ENCODE assay signal across 18 cellular contexts in the genomic region with DNA sequence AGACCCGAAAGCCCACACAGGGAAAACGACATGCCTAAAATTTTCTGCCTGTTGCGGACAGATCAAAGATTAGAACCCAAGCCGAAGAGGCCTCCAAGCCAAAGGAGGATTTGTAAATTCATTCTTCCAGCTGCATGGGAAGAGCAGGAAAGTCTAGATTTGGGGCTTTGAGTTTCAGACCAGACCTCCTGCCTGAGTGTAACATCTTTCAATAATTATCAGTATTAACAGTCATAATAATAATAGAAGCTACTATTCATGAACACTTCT. TPM values are rescaled to one million over a fixed set of nuclear protein-coding genes. Genes with fewer than 3 reads are reported as not detected.
DNase-seq lines count a peak whose midpoint lies in the region; ATAC-seq and TF ChIP-seq lines count a peak whose summit lies in the region.
"Had no signal": no experiment of that assay in that cellular context is flagged by ENCODE, and none has a peak within 500 bp of the region (broad histone marks: within the 10 kb centered on the region; RNA-seq: fewer than 3 reads in every experiment).

No MANE protein-coding gene starts in this region.

- no peaks in the 10 kb centered on the region for H3K9me3 ChIP-seq in PC-9 (ENCODE audit: insufficient read depth, low read depth)
- no peaks in the 10 kb centered on the region for H3K9me3 ChIP-seq in esophagus (ENCODE audit: control insufficient read depth in 2 of 2, insufficient read depth in 1 of 2, low read depth in 1 of 2, low read length in 1 of 2)
- no peaks in the 10 kb centered on the region for H3K9me3 ChIP-seq in trophoblast cell (ENCODE audit: insufficient read depth, low read depth, low read length)
- H3K9me3 ChIP-seq in thyroid gland, result no peaks in the 10 kb centered on the region
- H3K9me3 ChIP-seq: left lung, mucosa of descending colon had no signal

- H3K23ac ChIP-seq in trophoblast cell (ENCODE audit: low read length), result no peak overlapping the region

- H2AFZ ChIP-seq in PC-9 (no peak overlapping the region), trophoblast cell (ENCODE audit: insufficient read depth, low read length, poor library complexity) (no peak overlapping the region)

- H4K91ac ChIP-seq in trophoblast cell (ENCODE audit: low read depth, low read length), result no peak overlapping the region

- H2BK120ac ChIP-seq in trophoblast cell (ENCODE audit: insufficient read depth, low read length, poor library complexity), result no peak overlapping the region

- H3K27ac ChIP-seq in PC-9 (no peak overlapping the region), esophagus (ENCODE audit: low read depth in 2 of 2, low read length in 1 of 2) (peak overlapping the region; percentile 40 to 61), trophoblast cell (ENCODE audit: low read depth, low read length) (peak overlapping the region; percentile 73), thyroid gland (peak overlapping the region in 2 of 3 donors; percentile 79 to 94), caudate nucleus (ENCODE audit: low read depth, low read length) (no peak overlapping the region)
- H3K27ac ChIP-seq: left lung had no signal

- POLR2A ChIA-PET in PC-9 (lab: Charles Lee; ENCODE audit: unreplicated experiment), result no interaction called here

- in situ Hi-C loops in KBM-7 (cut with MboI; ENCODE audit: low pct_unique_long_range_greater_than_20kb, low sequenced_read_pairs), result no loop called here

- H3K18ac ChIP-seq in trophoblast cell (ENCODE audit: low read length), result no peak overlapping the region

- 0 out of 2 replicates have a peak, but pooled peaks cover 3% of the 10 kb centered on the region for H3K79me2 ChIP-seq in PC-9 (ENCODE audit: low read depth)
- H3K79me2 ChIP-seq in trophoblast cell (ENCODE audit: control insufficient read depth, insufficient read depth, low read length, poor library complexity), result peaks cover 21% of the 10 kb centered on the region

- no peaks in the 10 kb centered on the region for H4K20me1 ChIP-seq in PC-9 (ENCODE audit: insufficient read depth)

- peaks cover 10% of the 10 kb centered on the region for H3F3A ChIP-seq in PC-9 (ENCODE audit: insufficient read depth, low read depth)

- H3K4me2 ChIP-seq in PC-9, result 0 out of 2 replicates have a peak overlapping the region, but pooled peaks have one; percentile 55
- H3K4me2 ChIP-seq in trophoblast cell (ENCODE audit: low read length), result no peak overlapping the region

- no peak overlapping the region for H4K8ac ChIP-seq in trophoblast cell (ENCODE audit: low read depth, low read length)

- TF ChIP-seq CTCF in PC-9 (conservative IDR thresholded peaks at IDR 0.05) (no peak), thyroid gland (IDR thresholded peaks at IDR 0.05) (no peak), GM10266 (IDR thresholded peaks at IDR 0.05; ENCODE audit: control insufficient read depth, insufficient read depth, low read depth, missing control alignments) (no peak)

- H3K14ac ChIP-seq in trophoblast cell (ENCODE audit: low read length), result no peak overlapping the region

- no peak overlapping the region for H4K12ac ChIP-seq in trophoblast cell (ENCODE audit: low read depth, low read length)

- intact Hi-C loops in PC-9 (cut with micrococcal nuclease; ENCODE audit: unreplicated experiment) (no loop called here), thyroid gland (cut with DNase I) (no loop called here)

- peaks cover 50% of the 10 kb centered on the region for H3K79me1 ChIP-seq in trophoblast cell (ENCODE audit: low read length)

- H2BK12ac ChIP-seq in trophoblast cell (ENCODE audit: low read length), result peak overlapping the region; percentile 9

- DNase-seq in PC-9 (no peak), trophoblast cell (peak in 1 of 2 donors; percentile 52), thyroid gland (no peak), caudate nucleus (lab: John Stamatoyannopoulos, UW) (no peak), GM10266 (ENCODE audit: extremely low spot score) (no peak), KBM-7 (no peak)
- DNase-seq: activated CD4-positive, alpha-beta T cell treated with anti-CD3 and anti-CD28 coated beads, Interleukin-2, amount 10 ng/mL, durations not matched to agents 24 days and 14 days; activated CD8-positive, alpha-beta memory T cell treated with anti-CD3 and anti-CD28 coated beads, Interleukin-2, amount 50 U/mL, for 4 hours; activated gamma-delta T cell; CD8-positive, alpha-beta T cell; GF-D8; stimulated activated CD4-positive, alpha-beta T cell treated with anti-CD3 and anti-CD28 coated beads, Interleukin-12 subunit alpha, Interleukin-12 subunit beta, amount 100 ng/mL, for 4 hours; T-cell had no signal

- CTCF ChIA-PET in PC-9 (lab: Charles Lee), result no interaction called here

- TF ChIP-seq POLR2A in thyroid gland (IDR thresholded peaks at IDR 0.05), result no peak

- no peak overlapping the region for H3K4ac ChIP-seq in trophoblast cell (ENCODE audit: low read depth, low read length)

- no peak overlapping the region for H3K4me3 ChIP-seq in PC-9
- H3K4me3 ChIP-seq in esophagus (ENCODE audit: low read depth in 1 of 2, low read length in 2 of 2), result no peak overlapping the region
- no peak overlapping the region for H3K4me3 ChIP-seq in trophoblast cell (ENCODE audit: low read depth, low read length)
- no peak overlapping the region for H3K4me3 ChIP-seq in thyroid gland (replicated peaks in 1 of 3)
- H3K4me3 ChIP-seq: cardiac muscle cell, left lung, mucosa of descending colon had no signal

- no peak overlapping the region for H2BK5ac ChIP-seq in trophoblast cell (ENCODE audit: low read depth, low read length, poor library complexity)

- H3K36me3 ChIP-seq in PC-9 (ENCODE audit: low read depth), result no peaks in the 10 kb centered on the region
- no peaks in the 10 kb centered on the region for H3K36me3 ChIP-seq in esophagus (ENCODE audit: control insufficient read depth in 2 of 2, insufficient read depth in 2 of 2, low read length in 1 of 2)
- peaks cover 0 to 2% of the 10 kb centered on the region in 2 experiments for H3K36me3 ChIP-seq in trophoblast cell (ENCODE audit: control insufficient read depth in 1 of 2, insufficient read depth in 2 of 2, low read length in 2 of 2)
- no peaks in the 10 kb centered on the region for H3K36me3 ChIP-seq in thyroid gland
- H3K36me3 ChIP-seq: cardiac muscle cell, left lung had no signal

- ATAC-seq in HG02759 (IDR thresholded peaks at IDR 0.05; ENCODE audit: unreplicated experiment), result no peak
- ATAC-seq: CD8-positive, alpha-beta T cell; T-cell had no signal

- WGBS in esophagus, 2 donors, result 79 to 82% methylated on average over 4 of the region's 4 CpGs
- no CpG with 5 or more reads among the region's 4 CpGs for WGBS in trophoblast cell (ENCODE audit: extremely low coverage, insufficient coverage, insufficient read length)
- 92 to 93% methylated on average over 4 of the region's 4 CpGs for WGBS in thyroid gland, 2 donors

- H3K4me1 ChIP-seq in PC-9 (replicated peaks; ENCODE audit: insufficient read depth) (peaks cover 38% of the 10 kb centered on the region), esophagus (ENCODE audit: control insufficient read depth in 2 of 2, insufficient read depth in 2 of 2, low read length in 1 of 2) (peaks cover 0 to 11% of the 10 kb centered on the region in 2 donors), trophoblast cell (ENCODE audit: control insufficient read depth in 1 of 2, insufficient read depth in 2 of 2, low read length in 2 of 2) (peaks cover 33 to 38% of the 10 kb centered on the region in 2 experiments), thyroid gland (peaks cover 32 to 33% of the 10 kb centered on the region in 2 donors)

- no peaks in the 10 kb centered on the region for H3K9me2 ChIP-seq in PC-9 (ENCODE audit: insufficient read depth)

- no peaks in the 10 kb centered on the region for H3K27me3 ChIP-seq in PC-9 (ENCODE audit: insufficient read depth, low read depth)
- H3K27me3 ChIP-seq in esophagus (ENCODE audit: control insufficient read depth in 1 of 2, insufficient read depth in 2 of 2, low read length in 2 of 2), result no peaks in the 10 kb centered on the region
- no peaks in the 10 kb centered on the region for H3K27me3 ChIP-seq in trophoblast cell (ENCODE audit: insufficient read depth, low read length)
- H3K27me3 ChIP-seq in thyroid gland, result no peaks in the 10 kb centered on the region
- H3K27me3 ChIP-seq: cardiac muscle cell had no signal

- BruUV-seq in PC-9 (replicated peaks; lab: Mats Ljungman, UMichigan), result no TSS peak

- no peak overlapping the region for H3K9ac ChIP-seq in trophoblast cell (ENCODE audit: low read length)

- no peak overlapping the region for H2AK5ac ChIP-seq in trophoblast cell (ENCODE audit: low read length)

RNA-seq across cellular contexts. Expression of a gene that starts 1.7 kb away (rescaled TPM):
- total RNA-seq in PC-9 (2021) (4.8 and 6.0 TPM in 2 replicates), thyroid gland (10 to 100 TPM; 39.0 to 73.9 (median 53.0) TPM)
- 100 to 1,000 TPM in 1 of 2 donors, 10 to 100 TPM in 1; 87.9 to 155 TPM for polyA plus RNA-seq in esophagus
- polyA plus RNA-seq in trophoblast cell (2013), result 373 and 404 TPM in 2 replicates
- total RNA-seq: activated CD4-positive, alpha-beta T cell treated with anti-CD3 and anti-CD28 coated beads, Interleukin-2, amount 10 ng/mL, durations not matched to agents 24 days and 14 days; CD8-positive, alpha-beta T cell had no signal

Comparison
In these comparisons a context has a peak if more than half of its experiments do, and no peak if none do; other contexts are left out.
1. H3K27ac ChIP-seq: peak in esophagus (2 of 2), trophoblast cell (single experiment) and thyroid gland (2 of 3); none in PC-9 (single experiment) and caudate nucleus (single experiment).